In the genomic region with DNA sequence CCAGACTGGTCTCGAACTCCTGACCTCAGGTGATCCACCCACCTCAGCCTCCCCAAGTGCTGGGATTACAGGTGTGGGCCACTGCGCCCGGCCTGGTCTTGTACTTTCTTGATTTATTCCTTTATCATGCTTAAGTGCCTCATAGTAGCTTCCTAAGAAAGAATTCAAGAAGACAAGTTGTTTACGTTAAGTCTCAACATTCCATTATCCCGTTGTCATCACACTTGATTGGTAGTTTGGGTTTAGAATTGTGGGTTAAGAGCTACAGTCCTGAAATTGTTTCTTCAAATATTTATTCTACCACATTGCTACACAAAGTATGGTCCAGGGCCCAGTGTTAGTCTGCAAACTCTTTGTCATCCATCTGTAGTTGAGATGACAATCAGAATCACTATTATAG, we compare ENCODE assay signal across 22 cellular contexts.
A peak's percentile ranks its signal among the peaks of the same experiment; 100 is the strongest.
DNase-seq lines count a peak whose midpoint lies in the region; ATAC-seq, FAIRE-seq and TF ChIP-seq lines count a peak whose summit lies in the region.
"Had no signal": no experiment of that assay in that cellular context is flagged by ENCODE, and none has a peak within 500 bp of the region (broad histone marks: within the 10 kb centered on the region; RNA-seq: fewer than 3 reads in every experiment).

No MANE protein-coding gene starts in this region.

- intact Hi-C loops in ascending aorta (cut with DNase I), result no loop called here

- no peak overlapping the region for H2BK15ac ChIP-seq in H9 (ENCODE audit: low read depth, low read length)

- H2BK120ac ChIP-seq in H9 (ENCODE audit: low read depth, low read length, poor library complexity, severe bottlenecking), result no peak overlapping the region

- no peak overlapping the region for H3K56ac ChIP-seq in H9 (ENCODE audit: insufficient read length, low read depth, low read length)

- no peak overlapping the region for H3T11ph ChIP-seq in H9 (ENCODE audit: low read length)

- no peak overlapping the region for H3K14ac ChIP-seq in H9 (ENCODE audit: insufficient read depth, low read length)

- CTCF ChIA-PET in AG04449 (lab: Yijun Ruan, JAX), result no interaction called here

- H3K36me3 ChIP-seq in GM23338 (ENCODE audit: insufficient read depth) (no peaks in the 10 kb centered on the region), astrocyte (ENCODE audit: insufficient read depth, low read length) (no peaks in the 10 kb centered on the region), ascending aorta (no peaks in the 10 kb centered on the region)
- H3K36me3 ChIP-seq: adrenal gland had no signal

- TF ChIP-seq CTCF in AG04449 (IDR thresholded peaks at IDR 0.05; ENCODE audit: insufficient read depth, low read length, missing control alignments) (no peak), GM23338 (conservative IDR thresholded peaks at IDR 0.05; ENCODE audit: low read depth in 2 of 2) (no peak), astrocyte (IDR thresholded peaks at IDR 0.05; ENCODE audit: insufficient read depth, low read depth, low read length) (no peak), H9 (conservative IDR thresholded peaks at IDR 0.05) (no peak), ascending aorta (IDR thresholded peaks at IDR 0.05) (no peak)

- no peaks in the 10 kb centered on the region for H3K79me1 ChIP-seq in H9 (ENCODE audit: insufficient read depth, low read depth, low read length, poor library complexity, severe bottlenecking)

- no peaks in the 10 kb centered on the region for H3K9me3 Mint-ChIP-seq in GM23338
- no peaks in the 10 kb centered on the region for H3K9me3 Mint-ChIP-seq in astrocyte (ENCODE audit: unreplicated experiment)
- H3K9me3 Mint-ChIP-seq in H9, result no peaks in the 10 kb centered on the region
- H3K9me3 Mint-ChIP-seq: neural crest cell had no signal

- H3K18ac ChIP-seq in H9 (ENCODE audit: insufficient read length, low read depth, low read length), result no peak overlapping the region

- H2AFZ ChIP-seq in GM23338, result no peak overlapping the region
- H2AFZ ChIP-seq in astrocyte (ENCODE audit: low read depth, low read length), result no peak overlapping the region
- H2AFZ ChIP-seq in H9 (ENCODE audit: low read length), result no peak overlapping the region

- H3K9me3 ChIP-seq in astrocyte (ENCODE audit: insufficient read depth, low read depth, low read length) (no peaks in the 10 kb centered on the region), H9 (ENCODE audit: control insufficient read depth, low read depth, low read length) (no peaks in the 10 kb centered on the region), ascending aorta (no peaks in the 10 kb centered on the region)
- H3K9me3 ChIP-seq: A549, adrenal gland had no signal

- no peak overlapping the region for H3K27ac ChIP-seq in GM23338 (ENCODE audit: low read depth)
- H3K27ac ChIP-seq in astrocyte (ENCODE audit: low read depth, low read length), result no peak overlapping the region
- H3K27ac ChIP-seq in H9 (ENCODE audit: insufficient read length, low read depth, low read length), result no peak overlapping the region
- H3K27ac ChIP-seq in ascending aorta, result no peak overlapping the region
- H3K27ac ChIP-seq: A549, adrenal gland had no signal

- H3K27me3 Mint-ChIP-seq in GM23338 (ENCODE audit: insufficient read depth, low read depth, poor library complexity) (no peaks in the 10 kb centered on the region), astrocyte (ENCODE audit: low read depth, unreplicated experiment) (no peaks in the 10 kb centered on the region), H9 (ENCODE audit: low read depth) (peaks cover 40% of the 10 kb centered on the region)
- H3K27me3 Mint-ChIP-seq: activated CD8-positive, alpha-beta memory T cell treated with anti-CD3 and anti-CD28 coated beads, Interleukin-2, amount 10 ng/mL, durations not matched to agents 7 days and 5 days had no signal

- WGBS in H9 (ENCODE audit: extremely low coverage, insufficient read length, low lambda C conversion rate), result no CpG with 5 or more reads among the region's 5 CpGs

- no peaks in the 10 kb centered on the region for H3K36me3 Mint-ChIP-seq in GM23338 (ENCODE audit: low read depth)
- no peaks in the 10 kb centered on the region for H3K36me3 Mint-ChIP-seq in astrocyte (ENCODE audit: low read depth, unreplicated experiment)
- H3K36me3 Mint-ChIP-seq in H9 (ENCODE audit: insufficient read depth in 1 of 3, low read depth in 3 of 3), result no peaks in the 10 kb centered on the region
- H3K36me3 Mint-ChIP-seq: activated CD8-positive, alpha-beta memory T cell treated with anti-CD3 and anti-CD28 coated beads, Interleukin-2, amount 10 ng/mL, durations not matched to agents 7 days and 5 days had no signal

- no peaks in the 10 kb centered on the region for H3K23me2 ChIP-seq in H9 (ENCODE audit: insufficient read length, low read depth, low read length, poor library complexity, severe bottlenecking)

- H3K4ac ChIP-seq in H9 (ENCODE audit: low read depth, low read length), result no peak overlapping the region

- H4K20me1 ChIP-seq in GM23338 (replicated peaks; ENCODE audit: insufficient read depth) (no peaks in the 10 kb centered on the region), astrocyte (ENCODE audit: insufficient read depth, low read length) (no peaks in the 10 kb centered on the region), H9 (ENCODE audit: control insufficient read depth, insufficient read depth, insufficient read length) (no peaks in the 10 kb centered on the region)

- H3K9ac ChIP-seq in astrocyte (ENCODE audit: low read length), result no peak overlapping the region
- no peak overlapping the region for H3K9ac ChIP-seq in H9 (ENCODE audit: extremely low read depth, insufficient read length, low read length)

- H4K5ac ChIP-seq in H9 (ENCODE audit: insufficient read length, low read depth, low read length), result no peak overlapping the region

- no peak overlapping the region for H2BK20ac ChIP-seq in H9 (ENCODE audit: low read depth, low read length, poor library complexity, severe bottlenecking)

- H4K8ac ChIP-seq in H9 (replicated peaks; ENCODE audit: insufficient read length, low read depth, low read length), result no peak overlapping the region

- H3K4me2 ChIP-seq in GM23338, result no peak overlapping the region
- no peak overlapping the region for H3K4me2 ChIP-seq in astrocyte (ENCODE audit: low read length)
- no peak overlapping the region for H3K4me2 ChIP-seq in H9 (ENCODE audit: insufficient read depth, insufficient read length, low read length)
- H3K4me2 ChIP-seq: A549 had no signal

- H3K4me3 ChIP-seq in AG04449 (ENCODE audit: low read depth, low read length) (no peak overlapping the region), GM23338 (no peak overlapping the region), astrocyte (ENCODE audit: insufficient read depth, low read depth, low read length) (no peak overlapping the region), ascending aorta (no peak overlapping the region)
- H3K4me3 ChIP-seq: A549, adrenal gland had no signal

- no peaks in the 10 kb centered on the region for H3K4me1 ChIP-seq in GM23338 (ENCODE audit: insufficient read depth)
- no peaks in the 10 kb centered on the region for H3K4me1 ChIP-seq in astrocyte (ENCODE audit: insufficient read depth, low read length)
- H3K4me1 ChIP-seq in H9 (ENCODE audit: insufficient read depth, low read length), result no peaks in the 10 kb centered on the region
- no peaks in the 10 kb centered on the region for H3K4me1 ChIP-seq in ascending aorta
- H3K4me1 ChIP-seq: A549, adrenal gland had no signal

- H3F3A ChIP-seq in GM23338 (replicated peaks; ENCODE audit: low read depth), result no peaks in the 10 kb centered on the region

- POLR2A ChIA-PET in AG04449 (lab: Yijun Ruan, JAX), result interaction anchor here (1.2 kb wide), 1 partner anchor 11 kb away, joined by 3 read pairs; no protein-coding TSS in a partner anchor

- no peaks in the 10 kb centered on the region for H3K9me2 ChIP-seq in GM23338 (ENCODE audit: insufficient read depth)

- H2AK5ac ChIP-seq in H9 (ENCODE audit: insufficient read length, low read length), result no peak overlapping the region

- H4K91ac ChIP-seq in H9 (ENCODE audit: insufficient read length, low read depth, low read length), result no peak overlapping the region

- H3K4me3 Mint-ChIP-seq in GM23338 (no peak overlapping the region), astrocyte (ENCODE audit: unreplicated experiment) (no peak overlapping the region), H9 (no peak overlapping the region)
- H3K4me3 Mint-ChIP-seq: activated CD8-positive, alpha-beta memory T cell treated with anti-CD3 and anti-CD28 coated beads, Interleukin-2, amount 10 ng/mL, durations not matched to agents 7 days and 5 days; neural crest cell had no signal

- H3K4me1 Mint-ChIP-seq in GM23338 (peaks cover 2% of the 10 kb centered on the region; the same call in 1 of the 3 replicates), astrocyte (ENCODE audit: low read depth, unreplicated experiment) (peaks cover 17% of the 10 kb centered on the region), H9 (peaks cover 0 to 3% of the 10 kb centered on the region in 2 experiments; a peak in 1 of 4 replicates)
- H3K4me1 Mint-ChIP-seq: activated CD8-positive, alpha-beta memory T cell treated with anti-CD3 and anti-CD28 coated beads, Interleukin-2, amount 10 ng/mL, durations not matched to agents 7 days and 5 days; neural crest cell had no signal

- H3K79me2 ChIP-seq in GM23338 (replicated peaks; ENCODE audit: insufficient read depth), result no peaks in the 10 kb centered on the region
- H3K79me2 ChIP-seq in astrocyte (ENCODE audit: insufficient read depth, low read length), result no peaks in the 10 kb centered on the region
- H3K79me2 ChIP-seq in H9 (ENCODE audit: insufficient read depth, low read length), result no peaks in the 10 kb centered on the region

- H3K27me3 ChIP-seq in GM23338 (ENCODE audit: insufficient read depth), result no peaks in the 10 kb centered on the region
- no peaks in the 10 kb centered on the region for H3K27me3 ChIP-seq in astrocyte (ENCODE audit: insufficient read depth, low read length)
- H3K27me3 ChIP-seq in H9 (ENCODE audit: insufficient read depth, low read length), result no peaks in the 10 kb centered on the region; the same call in 1 of the 2 replicates
- no peaks in the 10 kb centered on the region for H3K27me3 ChIP-seq in ascending aorta
- H3K27me3 ChIP-seq: adrenal gland had no signal

- H3K27ac Mint-ChIP-seq in GM23338 (no peak overlapping the region), astrocyte (ENCODE audit: unreplicated experiment) (peak overlapping the region; percentile 92), H9 (peak overlapping the region in 1 of 3 experiments; percentile 17; a peak in 2 of 7 replicates)
- H3K27ac Mint-ChIP-seq: activated CD8-positive, alpha-beta memory T cell treated with anti-CD3 and anti-CD28 coated beads, Interleukin-2, amount 10 ng/mL, durations not matched to agents 7 days and 5 days had no signal

- no peak overlapping the region for H3K23ac ChIP-seq in H9 (ENCODE audit: insufficient read length, low read depth, low read length)

- ATAC-seq in GM23338 (peak; percentile 45; the same call in 2 of the 3 replicates), HG03097 (IDR thresholded peaks at IDR 0.05; ENCODE audit: low FRiP score, unreplicated experiment) (no peak)
- ATAC-seq: A549; activated CD8-positive, alpha-beta memory T cell treated with anti-CD3 and anti-CD28 coated beads, Interleukin-2, amount 10 ng/mL, durations not matched to agents 7 days and 5 days; left colon; Panc1 had no signal

- no peak for FAIRE-seq in astrocyte (lab: Jason Lieb, UNC)
- FAIRE-seq: A549, G401.6, GM12891 had no signal

- H2BK12ac ChIP-seq in H9 (ENCODE audit: insufficient read length, low read depth, low read length), result no peak overlapping the region

- H2BK5ac ChIP-seq in H9 (ENCODE audit: insufficient read length, low read length), result no peak overlapping the region

- DNase-seq in AG04449 (ENCODE audit: low read depth, low spot score), result peak; percentile 33
- DNase-seq in GM23338 (ENCODE audit: low spot score), result peak; percentile 74
- peak; percentile 90 for DNase-seq in astrocyte (ENCODE audit: low read depth)
- DNase-seq in iris pigment epithelial cell (ENCODE audit: low read depth), result peak; percentile 86
- no peak for DNase-seq in H9
- no peak for DNase-seq in ascending aorta (ENCODE audit: low spot score in 2 of 2)
- no peak for DNase-seq in HK-2 (ENCODE audit: unreplicated experiment)
- DNase-seq: activated CD4-positive, alpha-beta T cell treated with anti-CD3 and anti-CD28 coated beads for 4 hours; activated CD8-positive, alpha-beta memory T cell treated with anti-CD3 and anti-CD28 coated beads, Interleukin-2, amount 10 ng/mL, durations not matched to agents 7 days and 5 days; activated effector memory CD4-positive, alpha-beta T cell treated with anti-CD3 and anti-CD28 coated beads, Interleukin-2, amount 50 U/mL, for 16 hours; adrenal gland; cerebellar nuclear complex; left colon; NCI-H1694; NCI-H2227 treated with DMSO at 0.1 percent for 48 hours; T-helper 9 cell had no signal

Comparison
In these comparisons a context has a peak if more than half of its experiments do, and no peak if none do; other contexts are left out.
1. DNase-seq: peak in AG04449 (single experiment), GM23338 (single experiment), astrocyte (single experiment) and iris pigment epithelial cell (single experiment); none in H9 (single experiment), ascending aorta (0 of 2) and HK-2 (single experiment).